Comparison of ENCODE assay signal across 8 cellular contexts in genomic region chr1:7961199-7962010, GRCh38. TPM values are rescaled to one million over a fixed set of nuclear protein-coding genes. Genes with fewer than 3 reads are reported as not detected.
A peak's percentile ranks its signal among the peaks of the same experiment; 100 is the strongest.
DNase-seq lines count a peak whose midpoint lies in the region; ATAC-seq and TF ChIP-seq lines count a peak whose summit lies in the region.

TSS of gene PARK7 (plus strand) at chr1:7961711. CDS start at chr1:7962786, 1,075 bp downstream.

- peaks cover 11% of the 10 kb centered on the region for H3K4me1 ChIP-seq in colonic mucosa

- H3K27ac ChIP-seq in colonic mucosa (peak within 1 kb of the TSS; percentile 89), layer of hippocampus (ENCODE audit: low read depth, low read length) (peak within 1 kb of the TSS; percentile 96)

- H3K27me3 ChIP-seq in colonic mucosa (no peaks in the 10 kb centered on the region), layer of hippocampus (ENCODE audit: control insufficient read depth, insufficient read depth, low read length) (no peaks in the 10 kb centered on the region)

- H3K9me3 ChIP-seq in colonic mucosa = no peaks in the 10 kb centered on the region

- H3K36me3 ChIP-seq in colonic mucosa = no peaks in the 10 kb centered on the region

- peak within 1 kb of the TSS; percentile 87 to 93 for H3K9ac ChIP-seq in colonic mucosa (ENCODE audit: low read depth in 2 of 2, low read length in 2 of 2)

- TF ChIP-seq CTCF in colonic mucosa (IDR thresholded peaks at IDR 0.05) = no peak

- ATAC-seq in GM19324 (IDR thresholded peaks at IDR 0.05; ENCODE audit: low FRiP score, unreplicated experiment) = peak; percentile 93
- peak; percentile 83 for ATAC-seq in HG03469 (IDR thresholded peaks at IDR 0.05; ENCODE audit: unreplicated experiment)

- intact Hi-C loops in colonic mucosa (cut with DNase I) = no loop called here

- DNase-seq in C1 segment of cervical spinal cord (lab: John Stamatoyannopoulos, UW) = peak; percentile 85 to 100 (median 99)
- peak; percentile 96 to 99 for DNase-seq in NCI-H526 (lab: John Stamatoyannopoulos, UW)
- DNase-seq in activated CD4-positive, alpha-beta T cell treated with anti-CD3 and anti-CD28 coated beads for 48 hours = peak; percentile 100
- DNase-seq in colonic mucosa = peak; percentile 100
- DNase-seq in stimulated activated CD4-positive, alpha-beta T cell treated with anti-CD3 and anti-CD28 coated beads, Interleukin-1b, Interleukin-23, amount 100 ng/mL, for 4 hours (ENCODE audit: low read depth in 2 of 2) = peak; percentile 99

- H3K4me3 ChIP-seq in colonic mucosa = peak within 1 kb of the TSS; percentile 89

RNA-seq across cellular contexts. Expression of gene PARK7, which starts in this region (rescaled TPM):
- 100 to 1,000 TPM; 184 to 330 TPM for total RNA-seq in colonic mucosa

Comparison
In these comparisons a context has a peak if more than half of its experiments do, and no peak if none do; other contexts are left out.
1. Peak in every context shown above with its lines: DNase-seq, ATAC-seq, H3K4me3 ChIP-seq and H3K27ac ChIP-seq.